ENCODE assay signal across 7 cellular contexts in genomic region chr3:40639006-40639405, GRCh38.
"Had no signal": no experiment of that assay in that cellular context is flagged by ENCODE, and none has a peak within 500 bp of the region (broad histone marks: within the 10 kb centered on the region; RNA-seq: fewer than 3 reads in every experiment).

No MANE protein-coding gene starts in this region.

- H3K4me3 Mint-ChIP-seq: GM23338, H9 had no signal

- ATAC-seq: GM23338, HepG2, K562 had no signal

- H3K27ac Mint-ChIP-seq: GM23338 had no signal

- H3K4me1 Mint-ChIP-seq: GM23338, H9 had no signal

- DNase-seq: H9, HCEC 1CT, KG1 had no signal

- H3K27ac ChIP-seq: HL-60 had no signal

- H3K4me3 ChIP-seq: GM23338, K562 had no signal
